In genomic region chr10:11386044-11386443, GRCh38 we compare ENCODE assay signal across 21 cellular contexts.
DNase-seq lines count a peak whose midpoint lies in the region; ATAC-seq and TF ChIP-seq lines count a peak whose summit lies in the region.
"Had no signal": no experiment of that assay in that cellular context is flagged by ENCODE, and none has a peak within 500 bp of the region (broad histone marks: within the 10 kb centered on the region; RNA-seq: fewer than 3 reads in every experiment).

No MANE protein-coding gene starts in this region.

- ATAC-seq in GM23338 (peak; percentile 26; the same call in 1 of the 3 replicates), WTC11 (peak; percentile 73), lower lobe of right lung (no peak)

- no peak overlapping the region for H3K4me3 ChIP-seq in GM23338
- H3K4me3 ChIP-seq in lower lobe of right lung: no peak overlapping the region

- no peaks in the 10 kb centered on the region for H4K20me1 ChIP-seq in GM23338 (replicated peaks; ENCODE audit: insufficient read depth)

- H3K4me1 Mint-ChIP-seq in GM23338: peaks cover 6% of the 10 kb centered on the region; the same call in 2 of the 3 replicates
- H3K4me1 Mint-ChIP-seq in WTC11: peaks cover 12% of the 10 kb centered on the region
- no peaks in the 10 kb centered on the region for H3K4me1 Mint-ChIP-seq in endothelial cell (ENCODE audit: unreplicated experiment)

- CTCF ChIA-PET in WTC11 (lab: Charles Lee): interaction anchor here (0.8 to 1.4 kb wide), 3 partner anchors 33 to 48 kb away, joined by 3 to 4 read pairs (median 3); no protein-coding TSS in a partner anchor

- H3K79me2 ChIP-seq in GM23338 (replicated peaks; ENCODE audit: insufficient read depth): no peaks in the 10 kb centered on the region

- H3K9me3 Mint-ChIP-seq in GM23338 (peaks cover 8% of the 10 kb centered on the region; the same call in 2 of the 3 replicates), WTC11 (peaks cover 6% of the 10 kb centered on the region; the same call in 1 of the 2 replicates), endothelial cell (ENCODE audit: unreplicated experiment) (no peaks in the 10 kb centered on the region)
- H3K9me3 Mint-ChIP-seq: CD8-positive, alpha-beta memory T cell; IgD-negative memory B cell had no signal

- H2AFZ ChIP-seq in GM23338: peak overlapping the region; percentile 70; the same call in 1 of the 2 replicates

- H3K27ac Mint-ChIP-seq in GM23338: no peak overlapping the region
- H3K27ac Mint-ChIP-seq in WTC11: no peak overlapping the region
- no peak overlapping the region for H3K27ac Mint-ChIP-seq in endothelial cell (ENCODE audit: unreplicated experiment)
- H3K27ac Mint-ChIP-seq: HFFc6 had no signal

- no peak overlapping the region for H3K4me2 ChIP-seq in GM23338

- H3K36me3 ChIP-seq in GM23338 (ENCODE audit: insufficient read depth) (no peaks in the 10 kb centered on the region), lower lobe of right lung (no peaks in the 10 kb centered on the region)
- H3K36me3 ChIP-seq: BE2C had no signal

- no peaks in the 10 kb centered on the region; the same call in 1 of the 3 replicates for H3K36me3 Mint-ChIP-seq in GM23338 (ENCODE audit: low read depth)
- H3K36me3 Mint-ChIP-seq in WTC11: no peaks in the 10 kb centered on the region
- H3K36me3 Mint-ChIP-seq in endothelial cell (ENCODE audit: low read depth, unreplicated experiment): no peaks in the 10 kb centered on the region
- H3K36me3 Mint-ChIP-seq: CD4-positive, CD25-positive, alpha-beta regulatory T cell; CD8-positive, alpha-beta memory T cell; IgD-negative memory B cell had no signal

- H3K27me3 Mint-ChIP-seq in GM23338 (ENCODE audit: insufficient read depth, low read depth, poor library complexity) (peaks cover 4% of the 10 kb centered on the region), WTC11 (ENCODE audit: low read depth) (no peaks in the 10 kb centered on the region; the same call in 1 of the 2 replicates), endothelial cell (ENCODE audit: unreplicated experiment) (peaks cover 7% of the 10 kb centered on the region)
- H3K27me3 Mint-ChIP-seq: CD4-positive, CD25-positive, alpha-beta regulatory T cell; CD8-positive, alpha-beta memory T cell had no signal

- 0 out of 2 replicates have a peak, but pooled peaks cover 7% of the 10 kb centered on the region for H3K4me1 ChIP-seq in GM23338 (ENCODE audit: insufficient read depth)
- H3K4me1 ChIP-seq in lower lobe of right lung: no peaks in the 10 kb centered on the region
- H3K4me1 ChIP-seq: BE2C had no signal

- H3K9me2 ChIP-seq in GM23338 (ENCODE audit: insufficient read depth): no peaks in the 10 kb centered on the region

- DNase-seq in GM23338 (ENCODE audit: low spot score): no peak
- no peak for DNase-seq in WTC11 (ENCODE audit: low spot score)
- DNase-seq in iPS-NIHi7 (ENCODE audit: extremely low spot score): peak; percentile 54
- DNase-seq in posterior vena cava (ENCODE audit: low spot score): peak; percentile 16
- DNase-seq in lower lobe of right lung: no peak
- DNase-seq in NCI-H82 treated with DMSO at 0.1 percent for 48 hours (lab: John Stamatoyannopoulos, UW; ENCODE audit: unreplicated experiment): no peak
- DNase-seq in T-helper 2 cell: no peak
- DNase-seq in endothelial cell (ENCODE audit: low spot score): no peak
- DNase-seq: ACHN; BE2C; C1 segment of cervical spinal cord; CD4-positive, CD25-positive, alpha-beta regulatory T cell; CD8-positive, alpha-beta memory T cell; COR-L47; DMS 273 treated with DMSO at 0.1 percent for 48 hours; DMS53; DND-41; EL; HCEC 1CT; HFFc6 had no signal

- TF ChIP-seq CTCF in GM23338 (conservative IDR thresholded peaks at IDR 0.05; ENCODE audit: low read depth in 2 of 2): no peak
- TF ChIP-seq CTCF in WTC11 (IDR thresholded peaks at IDR 0.05): no peak
- TF ChIP-seq CTCF in lower lobe of right lung (IDR thresholded peaks at IDR 0.05): no peak
- TF ChIP-seq CTCF in endothelial cell (IDR thresholded peaks at IDR 0.05; ENCODE audit: unreplicated experiment): no peak

- no peaks in the 10 kb centered on the region for H3F3A ChIP-seq in GM23338 (replicated peaks; ENCODE audit: low read depth)

- intact Hi-C loops in posterior vena cava (cut with DNase I): no loop called here
- intact Hi-C loops in lower lobe of right lung (cut with DNase I): no loop called here

- no peak overlapping the region for H3K27ac ChIP-seq in GM23338 (ENCODE audit: low read depth)
- no peak overlapping the region for H3K27ac ChIP-seq in lower lobe of right lung

- H3K4me3 Mint-ChIP-seq in GM23338: no peak overlapping the region
- H3K4me3 Mint-ChIP-seq in WTC11: no peak overlapping the region
- H3K4me3 Mint-ChIP-seq in endothelial cell (ENCODE audit: unreplicated experiment): no peak overlapping the region
- H3K4me3 Mint-ChIP-seq: CD4-positive, CD25-positive, alpha-beta regulatory T cell; CD8-positive, alpha-beta memory T cell; HFFc6; IgD-negative memory B cell had no signal

- POLR2A ChIA-PET in WTC11 (lab: Charles Lee): no interaction called here

- no peaks in the 10 kb centered on the region for H3K27me3 ChIP-seq in GM23338 (ENCODE audit: insufficient read depth)
- no peaks in the 10 kb centered on the region for H3K27me3 ChIP-seq in lower lobe of right lung (ENCODE audit: low read depth)
- H3K27me3 ChIP-seq: BE2C had no signal

- no peaks in the 10 kb centered on the region for H3K9me3 ChIP-seq in lower lobe of right lung
- H3K9me3 ChIP-seq: BE2C had no signal

TF ChIP-seq in GM23338, 12 proteins besides CTCF, POLR2A, EP300 and RAD21 (continues in another document):
- TF ChIP-seq STAT1 (IDR thresholded peaks at IDR 0.05; ENCODE audit: unreplicated experiment) (no peak), ZNF114 (CRISPR knock-in tag; IDR thresholded peaks at IDR 0.05) (no peak), ZNF331 (CRISPR knock-in tag; IDR thresholded peaks at IDR 0.05; ENCODE audit: low read depth) (no peak), REST (IDR thresholded peaks at IDR 0.05; ENCODE audit: unreplicated experiment) (no peak)

TF ChIP-seq in WTC11, 78 proteins besides CTCF, POLR2A, EP300 and RAD21:
- TF ChIP-seq ZNF423 (CRISPR knock-in tag; IDR thresholded peaks at IDR 0.05) (peak; percentile 44; the same call in 1 of the 2 replicates), GABPB1 (CRISPR knock-in tag; IDR thresholded peaks at IDR 0.05) (no peak), AR (CRISPR knock-in tag; IDR thresholded peaks at IDR 0.05) (no peak), AFF4 (CRISPR knock-in tag; IDR thresholded peaks at IDR 0.05; ENCODE audit: borderline replicate concordance) (no peak), NFE2L1 (CRISPR knock-in tag; IDR thresholded peaks at IDR 0.05) (no peak)

Comparison
In these comparisons a context has a peak if more than half of its experiments do, and no peak if none do; other contexts are left out.
1. ATAC-seq: peak in GM23338 (single experiment) and WTC11 (single experiment); none in lower lobe of right lung (0 of 2).
2. DNase-seq: peak in iPS-NIHi7 (single experiment) and posterior vena cava (single experiment); none in GM23338 (single experiment), WTC11 (single experiment), lower lobe of right lung (single experiment), NCI-H82 treated with DMSO at 0.1 percent for 48 hours (single experiment), T-helper 2 cell (0 of 5) and endothelial cell (single experiment).